Comparison of ENCODE assay signal across 8 cellular contexts in the genomic region with DNA sequence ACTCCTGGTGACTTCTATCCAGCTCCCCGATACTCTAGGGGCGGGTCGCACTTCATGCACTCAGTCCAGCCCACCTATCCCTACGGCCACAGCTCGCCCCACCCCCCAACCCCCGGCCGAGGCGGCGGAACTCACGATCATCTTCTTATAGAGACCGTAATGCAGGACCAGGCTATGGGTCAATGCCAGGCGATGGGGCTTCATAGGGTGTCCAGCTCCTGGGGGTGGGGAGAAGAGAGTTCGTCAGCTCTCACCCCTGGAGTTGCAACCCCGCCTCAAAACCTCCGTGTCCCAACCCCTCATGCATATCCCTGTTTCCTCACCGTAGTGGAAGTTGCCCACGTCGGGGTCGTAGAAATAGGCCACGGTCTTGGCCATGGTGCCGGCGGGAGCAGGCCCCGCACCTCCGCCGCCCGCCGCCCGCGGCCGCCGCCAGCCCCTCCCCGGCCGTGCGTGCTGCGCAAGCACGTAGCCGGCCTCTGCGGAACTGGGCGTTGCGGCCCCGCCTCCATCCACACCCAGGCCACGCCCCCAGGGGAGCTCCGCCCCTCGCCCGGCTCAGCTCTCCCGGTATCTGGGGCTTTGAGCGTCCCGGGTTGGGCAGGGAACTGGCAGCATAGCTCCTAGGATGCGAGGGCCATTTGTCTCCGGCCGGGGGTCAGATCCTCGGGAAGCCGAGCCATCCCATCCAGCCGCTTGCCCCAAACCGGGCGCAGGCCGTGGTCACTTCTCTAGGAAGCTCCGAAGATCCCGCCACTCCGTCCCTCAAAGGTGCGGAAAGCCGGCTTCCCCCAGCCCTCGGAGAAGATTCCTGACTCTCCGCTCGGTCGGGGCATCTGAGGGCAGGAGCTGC. TPM values are rescaled to one million over a fixed set of nuclear protein-coding genes. Genes with fewer than 3 reads are reported as not detected.
DNase-seq lines count a peak whose midpoint lies in the region; ATAC-seq and TF ChIP-seq lines count a peak whose summit lies in the region.

A gene (minus strand): TSS at position 437 of the 853 bp plus-strand sequence. CDS start 59 bp downstream, at position 378.
A gene with protein sequence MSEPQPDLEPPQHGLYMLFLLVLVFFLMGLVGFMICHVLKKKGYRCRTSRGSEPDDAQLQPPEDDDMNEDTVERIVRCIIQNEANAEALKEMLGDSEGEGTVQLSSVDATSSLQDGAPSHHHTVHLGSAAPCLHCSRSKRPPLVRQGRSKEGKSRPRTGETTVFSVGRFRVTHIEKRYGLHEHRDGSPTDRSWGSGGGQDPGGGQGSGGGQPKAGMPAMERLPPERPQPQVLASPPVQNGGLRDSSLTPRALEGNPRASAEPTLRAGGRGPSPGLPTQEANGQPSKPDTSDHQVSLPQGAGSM (plus strand): TSS at position 585 of the 853 bp plus-strand sequence. CDS start 1,229 bp downstream, outside the sequence.

- no peak for TF ChIP-seq CTCF in fibroblast of mammary gland (conservative IDR thresholded peaks at IDR 0.05; ENCODE audit: control insufficient read depth, insufficient read depth, low read depth, low read length)

- H3K27me3 Mint-ChIP-seq in activated T-helper 1 cell treated with anti-CD3 and anti-CD28 coated beads, Interleukin-12 subunit alpha, Interleukin-12 subunit beta, Interleukin-2, Interleukin-4 antibody, amounts not matched to agents 30 ng/mL and 10 ng/mL and 1 ng/mL, durations not matched to agents 14 hours and 24 hours and 36 hours (ENCODE audit: insufficient read depth) = no peaks in the 10 kb centered on the region
- H3K27me3 Mint-ChIP-seq in natural killer cell treated with Interleukin-12 subunit alpha and Interleukin-12 subunit beta and Interleukin-15 and Interleukin-18, amount 100 ng/mL, for 72 hours = no peaks in the 10 kb centered on the region

- peak; percentile 63 for ATAC-seq in GM21619 (IDR thresholded peaks at IDR 0.05; ENCODE audit: unreplicated experiment)
- peak; percentile 93 to 97 for ATAC-seq in natural killer cell treated with Interleukin-12 subunit alpha and Interleukin-12 subunit beta and Interleukin-15 and Interleukin-18, amount 100 ng/mL, for 72 hours

- in situ Hi-C loops in KBM-7 (cut with MboI; ENCODE audit: low pct_unique_long_range_greater_than_20kb, low sequenced_read_pairs) = no loop called here

- no peaks in the 10 kb centered on the region for H3K9me3 Mint-ChIP-seq in activated T-helper 1 cell treated with anti-CD3 and anti-CD28 coated beads, Interleukin-12 subunit alpha, Interleukin-12 subunit beta, Interleukin-2, Interleukin-4 antibody, amounts not matched to agents 30 ng/mL and 10 ng/mL and 1 ng/mL, durations not matched to agents 14 hours and 24 hours and 36 hours
- H3K9me3 Mint-ChIP-seq in natural killer cell treated with Interleukin-12 subunit alpha and Interleukin-12 subunit beta and Interleukin-15 and Interleukin-18, amount 100 ng/mL, for 72 hours = no peaks in the 10 kb centered on the region

- DNase-seq in DMS53 treated with DMSO at 0.1 percent for 48 hours (lab: John Stamatoyannopoulos, UW; ENCODE audit: unreplicated experiment) (peak; percentile 78), KBM-7 (peak; percentile 92), RKO (ENCODE audit: low spot score) (peak; percentile 91), fibroblast of mammary gland (ENCODE audit: low read depth) (peak; percentile 80)
- DNase-seq in activated T-helper 1 cell treated with anti-CD3 and anti-CD28 coated beads, Interleukin-12 subunit alpha, Interleukin-12 subunit beta, Interleukin-2, Interleukin-4 antibody, amounts not matched to agents 30 ng/mL and 10 ng/mL and 1 ng/mL, durations not matched to agents 14 hours and 24 hours and 36 hours (ENCODE audit: low spot score) = peak; percentile 92
- DNase-seq in natural killer cell treated with Interleukin-12 subunit alpha and Interleukin-12 subunit beta and Interleukin-15 and Interleukin-18, amount 100 ng/mL, for 72 hours (ENCODE audit: low spot score) = peak; percentile 93
- DNase-seq in stimulated activated naive CD4-positive, alpha-beta T cell (lab: John Stamatoyannopoulos, UW) = peak; percentile 80 to 94 (median 90)

- peak within 1 kb of the TSS; percentile 80 for H3K27ac Mint-ChIP-seq in activated T-helper 1 cell treated with anti-CD3 and anti-CD28 coated beads, Interleukin-12 subunit alpha, Interleukin-12 subunit beta, Interleukin-2, Interleukin-4 antibody, amounts not matched to agents 30 ng/mL and 10 ng/mL and 1 ng/mL, durations not matched to agents 14 hours and 24 hours and 36 hours
- H3K27ac Mint-ChIP-seq in natural killer cell treated with Interleukin-12 subunit alpha and Interleukin-12 subunit beta and Interleukin-15 and Interleukin-18, amount 100 ng/mL, for 72 hours = peak within 1 kb of the TSS; percentile 6 to 71

- peaks cover 54% of the 10 kb centered on the region for H3K4me1 Mint-ChIP-seq in activated T-helper 1 cell treated with anti-CD3 and anti-CD28 coated beads, Interleukin-12 subunit alpha, Interleukin-12 subunit beta, Interleukin-2, Interleukin-4 antibody, amounts not matched to agents 30 ng/mL and 10 ng/mL and 1 ng/mL, durations not matched to agents 14 hours and 24 hours and 36 hours (ENCODE audit: low read depth)
- H3K4me1 Mint-ChIP-seq in natural killer cell treated with Interleukin-12 subunit alpha and Interleukin-12 subunit beta and Interleukin-15 and Interleukin-18, amount 100 ng/mL, for 72 hours (ENCODE audit: low read depth in 2 of 2) = peaks cover 34 to 40% of the 10 kb centered on the region in 2 donors

- H3K4me3 Mint-ChIP-seq in activated T-helper 1 cell treated with anti-CD3 and anti-CD28 coated beads, Interleukin-12 subunit alpha, Interleukin-12 subunit beta, Interleukin-2, Interleukin-4 antibody, amounts not matched to agents 30 ng/mL and 10 ng/mL and 1 ng/mL, durations not matched to agents 14 hours and 24 hours and 36 hours = peak within 1 kb of the TSS; percentile 93
- peak within 1 kb of the TSS; percentile 90 for H3K4me3 Mint-ChIP-seq in natural killer cell treated with Interleukin-12 subunit alpha and Interleukin-12 subunit beta and Interleukin-15 and Interleukin-18, amount 100 ng/mL, for 72 hours

- H3K36me3 Mint-ChIP-seq in activated T-helper 1 cell treated with anti-CD3 and anti-CD28 coated beads, Interleukin-12 subunit alpha, Interleukin-12 subunit beta, Interleukin-2, Interleukin-4 antibody, amounts not matched to agents 30 ng/mL and 10 ng/mL and 1 ng/mL, durations not matched to agents 14 hours and 24 hours and 36 hours (ENCODE audit: low read depth) = peaks cover 20% of the 10 kb centered on the region
- peaks cover 6% of the 10 kb centered on the region for H3K36me3 Mint-ChIP-seq in natural killer cell treated with Interleukin-12 subunit alpha and Interleukin-12 subunit beta and Interleukin-15 and Interleukin-18, amount 100 ng/mL, for 72 hours

- H3K4me3 ChIP-seq in fibroblast of mammary gland (ENCODE audit: control insufficient read depth, low read depth, low read length) = peak within 1 kb of the TSS; percentile 92

- intact Hi-C loops in activated T-helper 1 cell treated with anti-CD3 and anti-CD28 coated beads, Interleukin-12 subunit alpha, Interleukin-12 subunit beta, Interleukin-2, Interleukin-4 antibody, amounts not matched to agents 30 ng/mL and 10 ng/mL and 1 ng/mL, durations not matched to agents 14 hours and 24 hours and 36 hours (cut with micrococcal nuclease) = loop anchor here (1.0 to 5.0 kb wide), 8 partner anchors 13 to 1464 kb away; a partner anchor contains a TSS

RNA-seq across cellular contexts. Expression of the first gene that starts in this region (rescaled TPM):
- total RNA-seq in activated T-helper 1 cell treated with anti-CD3 and anti-CD28 coated beads, Interleukin-12 subunit alpha, Interleukin-12 subunit beta, Interleukin-2, Interleukin-4 antibody, amounts not matched to agents 30 ng/mL and 10 ng/mL and 1 ng/mL, durations not matched to agents 14 hours and 24 hours and 36 hours = 83.1 and 87.2 TPM in 2 replicates
- total RNA-seq in natural killer cell treated with Interleukin-12 subunit alpha and Interleukin-12 subunit beta and Interleukin-15 and Interleukin-18, amount 100 ng/mL, for 72 hours = 100 to 1,000 TPM in 1 of 2 donors, 10 to 100 TPM in 1; 80.0 to 128 TPM

RNA-seq across cellular contexts. Expression of the second gene that starts in this region (rescaled TPM):
- total RNA-seq in activated T-helper 1 cell treated with anti-CD3 and anti-CD28 coated beads, Interleukin-12 subunit alpha, Interleukin-12 subunit beta, Interleukin-2, Interleukin-4 antibody, amounts not matched to agents 30 ng/mL and 10 ng/mL and 1 ng/mL, durations not matched to agents 14 hours and 24 hours and 36 hours = 19.3 and 19.5 TPM in 2 replicates
- 10 to 100 TPM in 1 of 2 donors, 1 to 10 TPM in 1; 8.1 to 39.3 TPM for total RNA-seq in natural killer cell treated with Interleukin-12 subunit alpha and Interleukin-12 subunit beta and Interleukin-15 and Interleukin-18, amount 100 ng/mL, for 72 hours

Comparison
In these comparisons a context has a peak if more than half of its experiments do, and no peak if none do; other contexts are left out.
1. Peak in every context shown above with its lines: DNase-seq, ATAC-seq and H3K4me3 ChIP-seq.